ENCODE assay signal across 10 cellular contexts in genomic region chr9:133349965-133350624, GRCh38. TPM values are rescaled to one million over a fixed set of nuclear protein-coding genes. Genes with fewer than 3 reads are reported as not detected.
DNase-seq lines count a peak whose midpoint lies in the region; ATAC-seq and TF ChIP-seq lines count a peak whose summit lies in the region.
"Had no signal": no experiment of that assay in that cellular context is flagged by ENCODE, and none has a peak within 500 bp of the region (broad histone marks: within the 10 kb centered on the region; RNA-seq: fewer than 3 reads in every experiment).

No MANE protein-coding gene starts in this region.

- no peak for TF ChIP-seq CTCF in WTC11 (IDR thresholded peaks at IDR 0.05)
- TF ChIP-seq CTCF in fibroblast of villous mesenchyme (IDR thresholded peaks at IDR 0.05; ENCODE audit: insufficient read depth, low read depth, low read length) = no peak

- H3K4me3 Mint-ChIP-seq in WTC11 = peak overlapping the region; percentile 98

- H3K9me3 Mint-ChIP-seq in WTC11 = no peaks in the 10 kb centered on the region

- H3K4me3 ChIP-seq in fibroblast of villous mesenchyme (ENCODE audit: low read depth, low read length) (peak overlapping the region; percentile 4), subcutaneous abdominal adipose tissue (ENCODE audit: low read depth in 1 of 5, low read length in 5 of 5) (no peak overlapping the region)

- H3K9me3 ChIP-seq in subcutaneous abdominal adipose tissue (ENCODE audit: control insufficient read depth in 5 of 5, low read length in 5 of 5) = peaks cover 0 to 2% (median 0%) of the 10 kb centered on the region in 5 donors

- H3K27me3 ChIP-seq in subcutaneous abdominal adipose tissue (ENCODE audit: control insufficient read depth in 5 of 5, insufficient read depth in 4 of 5, low read length in 5 of 5) = no peaks in the 10 kb centered on the region

- peaks cover 11 to 48% (median 37%) of the 10 kb centered on the region in 5 donors for H3K4me1 ChIP-seq in subcutaneous abdominal adipose tissue (ENCODE audit: control insufficient read depth in 5 of 5, insufficient read depth in 5 of 5, low read length in 5 of 5)

- peaks cover 5 to 66% (median 47%) of the 10 kb centered on the region in 5 donors for H3K36me3 ChIP-seq in subcutaneous abdominal adipose tissue (ENCODE audit: control insufficient read depth in 5 of 5, insufficient read depth in 5 of 5, low read length in 5 of 5)

- ATAC-seq in WTC11 = no peak
- ATAC-seq in GM18511 (IDR thresholded peaks at IDR 0.05; ENCODE audit: unreplicated experiment) = no peak
- ATAC-seq in HG03520 (IDR thresholded peaks at IDR 0.05; ENCODE audit: unreplicated experiment) = no peak

- H3K9ac ChIP-seq in subcutaneous abdominal adipose tissue (ENCODE audit: low read length in 5 of 5) = peak overlapping the region in 3 of 5 donors; percentile 99

- H3K27me3 Mint-ChIP-seq in WTC11 (ENCODE audit: low read depth) = no peaks in the 10 kb centered on the region; the same call in 1 of the 2 replicates

- peaks cover 59% of the 10 kb centered on the region for H3K36me3 Mint-ChIP-seq in WTC11

- peak; percentile 30 for DNase-seq in stimulated activated naive CD4-positive, alpha-beta T cell treated with Interleukin-2 at 50 U/mL for 16 hours (lab: John Stamatoyannopoulos, UW)
- DNase-seq in stimulated activated naive CD4-positive, alpha-beta T cell (lab: John Stamatoyannopoulos, UW) = no peak
- DNase-seq in WTC11 (ENCODE audit: low spot score) (no peak), fibroblast of villous mesenchyme (ENCODE audit: low read depth) (no peak), DMS153 treated with DMSO at 0.1 percent for 48 hours (lab: John Stamatoyannopoulos, UW; ENCODE audit: unreplicated experiment) (no peak)
- DNase-seq: activated effector memory CD4-positive, alpha-beta T cell treated with Interleukin-2 at 50 U/mL for 16 hours; DMS53 had no signal

- peak overlapping the region; percentile 95 for H3K27ac Mint-ChIP-seq in WTC11

- H3K27ac ChIP-seq in subcutaneous abdominal adipose tissue (ENCODE audit: low read depth, low read length) = no peak overlapping the region

- peaks cover 32% of the 10 kb centered on the region for H3K4me1 Mint-ChIP-seq in WTC11

- POLR2A ChIA-PET in WTC11 (lab: Charles Lee) = no interaction called here

- CTCF ChIA-PET in WTC11 (lab: Charles Lee) = interaction anchor here (2.3 to 7.9 kb wide), 2 partner anchors 7 to 136 kb away, joined by 7 to 74 read pairs; no protein-coding TSS in a partner anchor

TF ChIP-seq in WTC11, 78 proteins besides CTCF, POLR2A, EP300 and RAD21:
- TF ChIP-seq AR (CRISPR knock-in tag; IDR thresholded peaks at IDR 0.05) = peak; percentile 4; the same call in 1 of the 2 replicates
- 0 out of 2 replicates have a peak, but pooled peaks have one; percentile 37 for TF ChIP-seq NFATC4 (CRISPR knock-in tag; IDR thresholded peaks at IDR 0.05)
- TF ChIP-seq AFF4 (CRISPR knock-in tag; IDR thresholded peaks at IDR 0.05; ENCODE audit: borderline replicate concordance) = no peak

RNA-seq across cellular contexts. Expression of gene RPL7A, which starts 2.1 kb away (rescaled TPM):
- total RNA-seq in WTC11 (2021) = 2,747 to 3,149 TPM (median 3,142 TPM) in 3 replicates
- 1,651 and 1,997 TPM in 2 replicates for total RNA-seq in fibroblast of villous mesenchyme

RNA-seq across cellular contexts. Expression of gene MED22, which starts 2.2 kb away (rescaled TPM):
- total RNA-seq in WTC11 (2021) (51.2 to 59.5 TPM (median 55.3 TPM) in 3 replicates), fibroblast of villous mesenchyme (11.9 and 12.1 TPM in 2 replicates)

RNA-seq across cellular contexts. Expression of gene SURF1, which starts 6.2 kb away (rescaled TPM):
- total RNA-seq in WTC11 (2021) (33.3 to 36.4 TPM (median 35.6 TPM) in 3 replicates), fibroblast of villous mesenchyme (13.4 and 14.2 TPM in 2 replicates)

RNA-seq across cellular contexts. Expression of gene SURF2, which starts 6.3 kb away (rescaled TPM):
- total RNA-seq in WTC11 (2021) = 26.3 to 33.3 TPM (median 28.8 TPM) in 3 replicates
- 12.1 and 16.1 TPM in 2 replicates for total RNA-seq in fibroblast of villous mesenchyme

RNA-seq across cellular contexts. Expression of gene SURF6, which starts 14.1 kb away (rescaled TPM):
- 48.8 to 67.2 TPM (median 54.1 TPM) in 3 replicates for total RNA-seq in WTC11 (2021)
- 7.4 and 8.2 TPM in 2 replicates for total RNA-seq in fibroblast of villous mesenchyme
